Comparison of ENCODE assay signal across 18 cellular contexts in the genomic region with DNA sequence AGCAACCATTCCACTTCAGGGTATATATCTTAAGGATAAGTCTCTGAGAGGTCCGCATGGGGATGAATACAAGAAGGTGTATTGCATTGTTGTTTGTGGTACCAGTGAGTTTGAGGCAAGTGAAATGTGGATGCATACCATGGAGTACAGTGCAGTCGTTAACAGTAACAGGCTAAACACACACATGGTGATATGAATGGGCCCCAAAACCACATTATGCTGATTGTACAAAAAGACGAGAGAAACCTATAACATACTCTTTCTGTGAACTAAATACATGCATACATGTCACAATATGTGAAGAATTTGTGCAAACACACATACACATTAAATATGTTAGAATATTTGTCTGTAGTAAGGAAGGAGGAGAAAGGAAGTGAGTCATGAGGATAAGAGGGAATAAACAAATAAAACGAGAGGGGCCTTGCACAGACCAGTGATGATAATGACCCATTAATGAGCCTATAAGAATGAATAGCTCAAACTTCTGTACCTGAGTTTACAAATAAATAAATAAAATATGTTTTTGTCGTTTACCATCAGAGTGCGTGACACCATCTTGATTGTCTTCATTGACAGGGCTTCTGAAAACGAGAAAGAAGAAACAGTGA.
DNase-seq lines count a peak whose midpoint lies in the region; ATAC-seq, FAIRE-seq and TF ChIP-seq lines count a peak whose summit lies in the region.
"Had no signal": no experiment of that assay in that cellular context is flagged by ENCODE, and none has a peak within 500 bp of the region (broad histone marks: within the 10 kb centered on the region; RNA-seq: fewer than 3 reads in every experiment).

No MANE protein-coding gene starts in this region.

- H3K9me3 ChIP-seq in HepG2 (ENCODE audit: low read length) (no peaks in the 10 kb centered on the region), right lobe of liver (no peaks in the 10 kb centered on the region)
- H3K9me3 ChIP-seq: MG63 had no signal

- peaks cover 4% of the 10 kb centered on the region for H3K4me1 Mint-ChIP-seq in T-helper 2 cell treated with Interferon-gamma antibody and Interleukin-4, amounts not matched to agents 5 μg/mL and 100 μg/mL, for 36 hours (ENCODE audit: low read depth)
- H3K4me1 Mint-ChIP-seq: B cell had no signal

- no peak for FAIRE-seq in HepG2 (lab: Jason Lieb, UNC)
- FAIRE-seq in H54 (lab: Jason Lieb, UNC), result peak; percentile 96
- FAIRE-seq in bronchial epithelial cell (lab: Jason Lieb, UNC), result peak; percentile 13
- FAIRE-seq: GM18507 had no signal

- no peak overlapping the region for H3K4me3 Mint-ChIP-seq in T-helper 2 cell treated with Interferon-gamma antibody and Interleukin-4, amounts not matched to agents 5 μg/mL and 100 μg/mL, for 36 hours
- H3K4me3 Mint-ChIP-seq: B cell; CD8-positive, alpha-beta memory T cell had no signal

- H3K9ac ChIP-seq in HepG2 (ENCODE audit: insufficient read depth, low read depth, low read length), result no peak overlapping the region
- H3K9ac ChIP-seq: KMS-11 had no signal

- intact Hi-C loops in HepG2 (cut with micrococcal nuclease; ENCODE audit: unreplicated experiment) (loop anchor here (10.0 kb wide), 1 partner anchor 234 kb away; no protein-coding TSS in a partner anchor), right lobe of liver (cut with DNase I) (no loop called here)

- H3K27ac ChIP-seq in HepG2 (ENCODE audit: extremely low read length, insufficient read depth, low read length) (no peak overlapping the region), right lobe of liver (no peak overlapping the region)
- H3K27ac ChIP-seq: KMS-11 had no signal

- TF ChIP-seq POLR2A in HepG2 (IDR thresholded peaks at IDR 0.05; ENCODE audit: insufficient read depth in 1 of 2, low read depth in 2 of 2, low read length in 2 of 2) (no peak), right lobe of liver (IDR thresholded peaks at IDR 0.05) (no peak), H54 (IDR thresholded peaks at IDR 0.05; ENCODE audit: low read depth, low read length) (no peak)

- WGBS in HepG2 (ENCODE audit: low lambda C conversion rate), result 30% methylated on average over 7 of the region's 7 CpGs
- WGBS in right lobe of liver (ENCODE audit: insufficient coverage, low coverage, low lambda C conversion rate, missing lambda C conversion rate), result 67% methylated on average over 7 of the region's 7 CpGs

- TF ChIP-seq CTCF in HepG2 (CRISPR knock-in tag; IDR thresholded peaks at IDR 0.05) (no peak), right lobe of liver (IDR thresholded peaks at IDR 0.05) (no peak), bronchial epithelial cell (IDR thresholded peaks at IDR 0.05; ENCODE audit: insufficient read depth, low read length, severe bottlenecking) (no peak)

- DNase-seq in HepG2 (ENCODE audit: low spot score) (no peak), right lobe of liver (no peak), H54 (ENCODE audit: insufficient read length, low spot score) (no peak), bronchial epithelial cell (ENCODE audit: low read depth) (peak; percentile 51), NCI-H1105 treated with DMSO at 0.1 percent for 48 hours (lab: John Stamatoyannopoulos, UW) (no peak)
- no peak for DNase-seq in T-helper 2 cell treated with Interferon-gamma antibody and Interleukin-4, amounts not matched to agents 5 μg/mL and 100 μg/mL, for 36 hours (ENCODE audit: low spot score)
- DNase-seq: CD8-positive, alpha-beta memory T cell; MG63; NCI-H1092 treated with DMSO at 0.1 percent for 48 hours; NCI-H1694 treated with DMSO at 0.1 percent for 48 hours; NCI-H446 treated with DMSO at 0.1 percent for 48 hours; NCI-H748 treated with DMSO at 0.1 percent for 48 hours; Right ventricle myocardium superior had no signal

- no peak for ATAC-seq in HepG2
- ATAC-seq in right lobe of liver, result no peak
- no peak for ATAC-seq in HG03342 (IDR thresholded peaks at IDR 0.05; ENCODE audit: unreplicated experiment)
- ATAC-seq: SK-N-SH treated with all-trans-retinoic acid at 6 μM for 48 hours had no signal

- no peaks in the 10 kb centered on the region for H3K9me3 Mint-ChIP-seq in T-helper 2 cell treated with Interferon-gamma antibody and Interleukin-4, amounts not matched to agents 5 μg/mL and 100 μg/mL, for 36 hours
- H3K9me3 Mint-ChIP-seq: CD8-positive, alpha-beta memory T cell had no signal

- no peak overlapping the region for H3K4me2 ChIP-seq in HepG2 (ENCODE audit: low read depth, low read length)
- H3K4me2 ChIP-seq: KMS-11 had no signal

- no peak for TF ChIP-seq RAD21 in HepG2 (CRISPR knock-in tag; IDR thresholded peaks at IDR 0.05)

- H3K4me3 ChIP-seq in HepG2 (replicated peaks in 1 of 3; ENCODE audit: insufficient read depth in 1 of 3, low read depth in 2 of 3, low read length in 3 of 3), result no peak overlapping the region
- H3K4me3 ChIP-seq in right lobe of liver, result no peak overlapping the region
- no peak overlapping the region for H3K4me3 ChIP-seq in bronchial epithelial cell (ENCODE audit: low read depth, low read length)
- H3K4me3 ChIP-seq: MG63 had no signal

- no peaks in the 10 kb centered on the region for H4K20me1 ChIP-seq in HepG2 (ENCODE audit: insufficient read depth, low read length)

- TF ChIP-seq EP300 in HepG2 (IDR thresholded peaks at IDR 0.05; ENCODE audit: low read depth in 2 of 2, low read length in 2 of 2) (no peak), HepG2 (CRISPR knock-in tag; IDR thresholded peaks at IDR 0.05; ENCODE audit: borderline replicate concordance) (no peak)

- POLR2A ChIA-PET in HepG2 (lab: Yijun Ruan, JAX), result no interaction called here

- H3K36me3 Mint-ChIP-seq in T-helper 2 cell treated with Interferon-gamma antibody and Interleukin-4, amounts not matched to agents 5 μg/mL and 100 μg/mL, for 36 hours (ENCODE audit: low read depth), result peaks cover 29% of the 10 kb centered on the region

- in situ Hi-C loops in HepG2 (cut with HindIII; ENCODE audit: extremely low pct_ligation_motif_present, low pct_unique_long_range_greater_than_20kb), result no loop called here

- H3K4me1 ChIP-seq in HepG2 (ENCODE audit: insufficient read depth, low read length) (no peaks in the 10 kb centered on the region), right lobe of liver (no peaks in the 10 kb centered on the region)

- H3K36me3 ChIP-seq in HepG2 (replicated peaks in 1 of 2; ENCODE audit: control insufficient read depth in 1 of 2, insufficient read depth in 2 of 2, low read length in 2 of 2), result no peaks in the 10 kb centered on the region
- H3K36me3 ChIP-seq in right lobe of liver, result no peaks in the 10 kb centered on the region
- no peaks in the 10 kb centered on the region for H3K36me3 ChIP-seq in bronchial epithelial cell (ENCODE audit: control insufficient read depth, insufficient read depth, low read length)
- H3K36me3 ChIP-seq: MG63 had no signal

- no peak overlapping the region for H2AFZ ChIP-seq in HepG2 (ENCODE audit: low read length)

- BruUV-seq in HepG2 (replicated peaks; lab: Mats Ljungman, UMichigan), result no TSS peak

- CTCF ChIA-PET in HepG2 (lab: Yijun Ruan, JAX; ENCODE audit: low intra/inter-chr PET ratio, low total read pairs), result no interaction called here

- no peak overlapping the region for H3K27ac Mint-ChIP-seq in T-helper 2 cell treated with Interferon-gamma antibody and Interleukin-4, amounts not matched to agents 5 μg/mL and 100 μg/mL, for 36 hours
- H3K27ac Mint-ChIP-seq: B cell had no signal

- no peaks in the 10 kb centered on the region; a peak in 1 of 5 replicates for H3K27me3 ChIP-seq in HepG2 (ENCODE audit: control insufficient read depth in 1 of 2, insufficient read depth in 2 of 2, low read length in 2 of 2)
- no peaks in the 10 kb centered on the region for H3K27me3 ChIP-seq in right lobe of liver
- H3K27me3 ChIP-seq in bronchial epithelial cell (ENCODE audit: control insufficient read depth, insufficient read depth, low read length), result no peaks in the 10 kb centered on the region
- H3K27me3 ChIP-seq: MG63 had no signal

- H3K79me2 ChIP-seq in HepG2 (ENCODE audit: insufficient read depth, low read length), result no peaks in the 10 kb centered on the region

- H3K27me3 Mint-ChIP-seq in T-helper 2 cell treated with Interferon-gamma antibody and Interleukin-4, amounts not matched to agents 5 μg/mL and 100 μg/mL, for 36 hours (ENCODE audit: low read depth), result no peaks in the 10 kb centered on the region
- H3K27me3 Mint-ChIP-seq: CD8-positive, alpha-beta memory T cell had no signal

TF ChIP-seq in HepG2, 621 proteins besides CTCF, POLR2A, EP300 and RAD21 (continues in another document):
- TF ChIP-seq MAFK (conservative IDR thresholded peaks at IDR 0.05 in 1 of 2, IDR thresholded peaks at IDR 0.05 in 1 of 2; ENCODE audit: low read length in 2 of 2) (peak; percentile 68 to 79), STAT5B (CRISPR knock-in tag; IDR thresholded peaks at IDR 0.05) (no peak), MAFF (IDR thresholded peaks at IDR 0.05; ENCODE audit: low read depth, low read length) (peak; percentile 59), ZNF720 (CRISPR knock-in tag; IDR thresholded peaks at IDR 0.05) (no peak), NAIF1 (CRISPR knock-in tag; IDR thresholded peaks at IDR 0.05; ENCODE audit: borderline replicate concordance) (no peak), ZNF232 (CRISPR knock-in tag; IDR thresholded peaks at IDR 0.05; ENCODE audit: borderline replicate concordance) (no peak), RNF2 (conservative IDR thresholded peaks at IDR 0.05; ENCODE audit: low read depth) (no peak), ATM (IDR thresholded peaks at IDR 0.05; ENCODE audit: borderline replicate concordance) (no peak)
- TF ChIP-seq, protein P1, sequence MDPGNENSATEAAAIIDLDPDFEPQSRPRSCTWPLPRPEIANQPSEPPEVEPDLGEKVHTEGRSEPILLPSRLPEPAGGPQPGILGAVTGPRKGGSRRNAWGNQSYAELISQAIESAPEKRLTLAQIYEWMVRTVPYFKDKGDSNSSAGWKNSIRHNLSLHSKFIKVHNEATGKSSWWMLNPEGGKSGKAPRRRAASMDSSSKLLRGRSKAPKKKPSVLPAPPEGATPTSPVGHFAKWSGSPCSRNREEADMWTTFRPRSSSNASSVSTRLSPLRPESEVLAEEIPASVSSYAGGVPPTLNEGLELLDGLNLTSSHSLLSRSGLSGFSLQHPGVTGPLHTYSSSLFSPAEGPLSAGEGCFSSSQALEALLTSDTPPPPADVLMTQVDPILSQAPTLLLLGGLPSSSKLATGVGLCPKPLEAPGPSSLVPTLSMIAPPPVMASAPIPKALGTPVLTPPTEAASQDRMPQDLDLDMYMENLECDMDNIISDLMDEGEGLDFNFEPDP (CRISPR knock-in tag; conservative IDR thresholded peaks at IDR 0.05), result no peak
- TF ChIP-seq, protein P2, sequence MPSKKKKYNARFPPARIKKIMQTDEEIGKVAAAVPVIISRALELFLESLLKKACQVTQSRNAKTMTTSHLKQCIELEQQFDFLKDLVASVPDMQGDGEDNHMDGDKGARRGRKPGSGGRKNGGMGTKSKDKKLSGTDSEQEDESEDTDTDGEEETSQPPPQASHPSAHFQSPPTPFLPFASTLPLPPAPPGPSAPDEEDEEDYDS (CRISPR knock-in tag; IDR thresholded peaks at IDR 0.05), result no peak
